ENCODE assay signal across 22 cellular contexts in genomic region chr11:107271425-107271824, GRCh38.
"Had no signal": no experiment of that assay in that cellular context is flagged by ENCODE, and none has a peak within 500 bp of the region (broad histone marks: within the 10 kb centered on the region; RNA-seq: fewer than 3 reads in every experiment).

No MANE protein-coding gene starts in this region.

- DNase-seq: Kasumi-1, MV-4-11, NCI-H1048, NCI-H1105, NCI-H1436 treated with DMSO at 0.1 percent for 48 hours, NCI-H1694, NCI-H187 treated with DMSO at 0.1 percent for 48 hours, NCI-H2029 treated with DMSO at 0.1 percent for 48 hours, NCI-H2171 treated with DMSO at 0.1 percent for 48 hours, NCI-H345, NCI-H446 treated with DMSO at 0.1 percent for 48 hours, NCI-H510A treated with DMSO at 0.1 percent for 48 hours, NCI-H774, Right ventricle myocardium superior, RPMI8226, SIG-M5, SK-N-SH, SW 1271 had no signal

- H3K36me3 ChIP-seq: SJSA1 had no signal

- H3K9me3 ChIP-seq: SJSA1, SK-N-SH had no signal

- H3K4me3 ChIP-seq: K562, SJSA1 had no signal

- H3K4me1 ChIP-seq: SJSA1 had no signal

- FAIRE-seq: HepG2, K562, RCC 7860 had no signal

- ATAC-seq: HepG2, K562 had no signal
